17 cellular contexts compared by ENCODE assay signal in genomic region chr11:70900540-70900939, GRCh38.
"Had no signal": no experiment of that assay in that cellular context is flagged by ENCODE, and none has a peak within 500 bp of the region (broad histone marks: within the 10 kb centered on the region; RNA-seq: fewer than 3 reads in every experiment).

No MANE protein-coding gene starts in this region.

- H3K27me3 ChIP-seq: body of pancreas, right atrium auricular region, testis had no signal

- H3K36me3 ChIP-seq: right atrium auricular region had no signal

- H3K9me3 ChIP-seq: body of pancreas, testis had no signal

- H3K27ac ChIP-seq: body of pancreas, coronary artery, right atrium auricular region, testis had no signal

- ATAC-seq: activated T-cell treated with anti-CD3 and anti-CD28 coated beads, Interleukin-2, amount 50 U/mL, for 72 hours; body of pancreas; natural killer cell had no signal

- DNase-seq: activated B cell treated with CpG ODN at 0.5 μM for 24 hours; activated CD4-positive, alpha-beta T cell treated with anti-CD3 and anti-CD28 coated beads for 48 hours; activated CD8-positive, alpha-beta memory T cell treated with anti-CD3 and anti-CD28 coated beads, Interleukin-2, amount 50 U/mL, for 48 hours; activated gamma-delta T cell treated with Interleukin-2 at 50 U/mL for 16 hours; activated T-cell treated with anti-CD3 and anti-CD28 coated beads, Interleukin-2, amount 50 U/mL, for 72 hours; amygdala; body of pancreas; foreskin fibroblast; glutamatergic neuron; natural killer cell; small intestine; stimulated activated CD4-positive, alpha-beta T cell treated with anti-CD3 and anti-CD28 coated beads, Interleukin-4, amount 100 ng/mL, for 24 hours; stimulated activated naive CD4-positive, alpha-beta T cell treated with Interleukin-2 at 50 U/mL for 16 hours; SW 1271 had no signal

- H3K4me3 ChIP-seq: body of pancreas, coronary artery, right atrium auricular region, testis had no signal

- H3K4me1 ChIP-seq: right atrium auricular region, testis had no signal
